1 cellular context compared by ENCODE assay signal in the genomic region with DNA sequence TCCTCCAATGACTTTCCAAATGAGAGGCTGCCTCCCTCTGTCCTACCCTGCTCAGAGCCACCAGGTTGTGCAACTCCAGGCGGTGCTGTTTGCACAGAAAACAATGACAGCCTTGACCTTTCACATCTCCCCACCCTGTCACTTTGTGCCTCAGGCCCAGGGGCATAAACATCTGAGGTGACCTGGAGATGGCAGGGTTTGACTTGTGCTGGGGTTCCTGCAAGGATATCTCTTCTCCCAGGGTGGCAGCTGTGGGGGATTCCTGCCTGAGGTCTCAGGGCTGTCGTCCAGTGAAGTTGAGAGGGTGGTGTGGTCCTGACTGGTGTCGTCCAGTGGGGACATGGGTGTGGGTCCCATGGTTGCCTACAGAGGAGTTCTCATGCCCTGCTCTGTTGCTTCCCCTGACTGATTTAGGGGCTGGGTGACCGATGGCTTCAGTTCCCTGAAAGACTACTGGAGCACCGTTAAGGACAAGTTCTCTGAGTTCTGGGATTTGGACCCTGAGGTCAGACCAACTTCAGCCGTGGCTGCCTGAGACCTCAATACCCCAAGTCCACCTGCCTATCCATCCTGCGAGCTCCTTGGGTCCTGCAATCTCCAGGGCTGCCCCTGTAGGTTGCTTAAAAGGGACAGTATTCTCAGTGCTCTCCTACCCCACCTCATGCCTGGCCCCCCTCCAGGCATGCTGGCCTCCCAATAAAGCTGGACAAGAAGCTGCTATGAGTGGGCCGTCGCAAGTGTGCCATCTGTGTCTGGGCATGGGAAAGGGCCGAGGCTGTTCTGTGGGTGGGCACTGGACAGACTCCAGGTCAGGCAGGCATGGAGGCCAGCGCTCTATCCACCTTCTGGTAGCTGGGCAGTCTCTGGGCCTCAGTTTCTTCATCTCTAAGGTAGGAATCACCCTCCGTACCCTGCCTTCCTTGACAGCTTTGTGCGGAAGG.
A peak's percentile ranks its signal among the peaks of the same experiment; 100 is the strongest.
TF ChIP-seq lines count a peak whose summit lies in the region.

No MANE protein-coding gene starts in this region.

TF ChIP-seq in HepG2, 621 proteins besides CTCF, POLR2A, EP300 and RAD21 (continued from another document):
- no peak for TF ChIP-seq ZBTB3 (CRISPR knock-in tag; IDR thresholded peaks at IDR 0.05; ENCODE audit: borderline replicate concordance, low read depth)
- TF ChIP-seq, protein P1, sequence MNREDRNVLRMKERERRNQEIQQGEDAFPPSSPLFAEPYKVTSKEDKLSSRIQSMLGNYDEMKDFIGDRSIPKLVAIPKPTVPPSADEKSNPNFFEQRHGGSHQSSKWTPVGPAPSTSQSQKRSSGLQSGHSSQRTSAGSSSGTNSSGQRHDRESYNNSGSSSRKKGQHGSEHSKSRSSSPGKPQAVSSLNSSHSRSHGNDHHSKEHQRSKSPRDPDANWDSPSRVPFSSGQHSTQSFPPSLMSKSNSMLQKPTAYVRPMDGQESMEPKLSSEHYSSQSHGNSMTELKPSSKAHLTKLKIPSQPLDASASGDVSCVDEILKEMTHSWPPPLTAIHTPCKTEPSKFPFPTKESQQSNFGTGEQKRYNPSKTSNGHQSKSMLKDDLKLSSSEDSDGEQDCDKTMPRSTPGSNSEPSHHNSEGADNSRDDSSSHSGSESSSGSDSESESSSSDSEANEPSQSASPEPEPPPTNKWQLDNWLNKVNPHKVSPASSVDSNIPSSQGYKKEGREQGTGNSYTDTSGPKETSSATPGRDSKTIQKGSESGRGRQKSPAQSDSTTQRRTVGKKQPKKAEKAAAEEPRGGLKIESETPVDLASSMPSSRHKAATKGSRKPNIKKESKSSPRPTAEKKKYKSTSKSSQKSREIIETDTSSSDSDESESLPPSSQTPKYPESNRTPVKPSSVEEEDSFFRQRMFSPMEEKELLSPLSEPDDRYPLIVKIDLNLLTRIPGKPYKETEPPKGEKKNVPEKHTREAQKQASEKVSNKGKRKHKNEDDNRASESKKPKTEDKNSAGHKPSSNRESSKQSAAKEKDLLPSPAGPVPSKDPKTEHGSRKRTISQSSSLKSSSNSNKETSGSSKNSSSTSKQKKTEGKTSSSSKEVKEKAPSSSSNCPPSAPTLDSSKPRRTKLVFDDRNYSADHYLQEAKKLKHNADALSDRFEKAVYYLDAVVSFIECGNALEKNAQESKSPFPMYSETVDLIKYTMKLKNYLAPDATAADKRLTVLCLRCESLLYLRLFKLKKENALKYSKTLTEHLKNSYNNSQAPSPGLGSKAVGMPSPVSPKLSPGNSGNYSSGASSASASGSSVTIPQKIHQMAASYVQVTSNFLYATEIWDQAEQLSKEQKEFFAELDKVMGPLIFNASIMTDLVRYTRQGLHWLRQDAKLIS (CRISPR knock-in tag; IDR thresholded peaks at IDR 0.05): peak; percentile 85
- TF ChIP-seq, protein P2, sequence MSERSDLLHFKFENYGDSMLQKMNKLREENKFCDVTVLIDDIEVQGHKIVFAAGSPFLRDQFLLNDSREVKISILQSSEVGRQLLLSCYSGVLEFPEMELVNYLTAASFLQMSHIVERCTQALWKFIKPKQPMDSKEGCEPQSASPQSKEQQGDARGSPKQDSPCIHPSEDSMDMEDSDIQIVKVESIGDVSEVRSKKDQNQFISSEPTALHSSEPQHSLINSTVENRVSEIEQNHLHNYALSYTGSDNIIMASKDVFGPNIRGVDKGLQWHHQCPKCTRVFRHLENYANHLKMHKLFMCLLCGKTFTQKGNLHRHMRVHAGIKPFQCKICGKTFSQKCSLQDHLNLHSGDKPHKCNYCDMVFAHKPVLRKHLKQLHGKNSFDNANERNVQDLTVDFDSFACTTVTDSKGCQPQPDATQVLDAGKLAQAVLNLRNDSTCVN (CRISPR knock-in tag; IDR thresholded peaks at IDR 0.05; ENCODE audit: borderline replicate concordance): peak; percentile 88
- peak; percentile 91 for TF ChIP-seq MTA1 (CRISPR knock-in tag; IDR thresholded peaks at IDR 0.05; ENCODE audit: borderline replicate concordance)
- TF ChIP-seq MLLT10 (CRISPR knock-in tag; IDR thresholded peaks at IDR 0.05): 0 out of 2 replicates have a peak, but pooled peaks have one; percentile 51
- TF ChIP-seq CAMTA2 (CRISPR knock-in tag; IDR thresholded peaks at IDR 0.05; ENCODE audit: borderline replicate concordance): no peak
- TF ChIP-seq ZFP41 (CRISPR knock-in tag; IDR thresholded peaks at IDR 0.05; ENCODE audit: borderline replicate concordance): 0 out of 2 replicates have a peak, but pooled peaks have one; percentile 65
- TF ChIP-seq, protein P3, sequence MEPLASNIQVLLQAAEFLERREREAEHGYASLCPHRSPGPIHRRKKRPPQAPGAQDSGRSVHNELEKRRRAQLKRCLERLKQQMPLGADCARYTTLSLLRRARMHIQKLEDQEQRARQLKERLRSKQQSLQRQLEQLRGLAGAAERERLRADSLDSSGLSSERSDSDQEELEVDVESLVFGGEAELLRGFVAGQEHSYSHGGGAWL (CRISPR knock-in tag; IDR thresholded peaks at IDR 0.05): no peak; the same call in 1 of the 2 replicates
- TF ChIP-seq SRSF9 (IDR thresholded peaks at IDR 0.05; ENCODE audit: borderline replicate concordance, insufficient read depth, low read depth, low read length, poor library complexity, severe bottlenecking): no peak
- peak; percentile 89; the same call in 1 of the 2 replicates for TF ChIP-seq ZSCAN21 (CRISPR knock-in tag; IDR thresholded peaks at IDR 0.05; ENCODE audit: borderline replicate concordance)
- TF ChIP-seq ATF1 (CRISPR knock-in tag; IDR thresholded peaks at IDR 0.05): no peak
- no peak for TF ChIP-seq ATM (IDR thresholded peaks at IDR 0.05; ENCODE audit: borderline replicate concordance)
- peak; percentile 80; the same call in 1 of the 2 replicates for TF ChIP-seq ZFP90 (CRISPR knock-in tag; IDR thresholded peaks at IDR 0.05; ENCODE audit: borderline replicate concordance)
- TF ChIP-seq, protein P4, sequence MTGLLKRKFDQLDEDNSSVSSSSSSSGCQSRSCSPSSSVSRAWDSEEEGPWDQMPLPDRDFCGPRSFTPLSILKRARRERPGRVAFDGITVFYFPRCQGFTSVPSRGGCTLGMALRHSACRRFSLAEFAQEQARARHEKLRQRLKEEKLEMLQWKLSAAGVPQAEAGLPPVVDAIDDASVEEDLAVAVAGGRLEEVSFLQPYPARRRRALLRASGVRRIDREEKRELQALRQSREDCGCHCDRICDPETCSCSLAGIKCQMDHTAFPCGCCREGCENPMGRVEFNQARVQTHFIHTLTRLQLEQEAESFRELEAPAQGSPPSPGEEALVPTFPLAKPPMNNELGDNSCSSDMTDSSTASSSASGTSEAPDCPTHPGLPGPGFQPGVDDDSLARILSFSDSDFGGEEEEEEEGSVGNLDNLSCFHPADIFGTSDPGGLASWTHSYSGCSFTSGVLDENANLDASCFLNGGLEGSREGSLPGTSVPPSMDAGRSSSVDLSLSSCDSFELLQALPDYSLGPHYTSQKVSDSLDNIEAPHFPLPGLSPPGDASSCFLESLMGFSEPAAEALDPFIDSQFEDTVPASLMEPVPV (CRISPR knock-in tag; IDR thresholded peaks at IDR 0.05): no peak
- no peak; the same call in 1 of the 2 replicates for TF ChIP-seq FOXC1 (CRISPR knock-in tag; IDR thresholded peaks at IDR 0.05; ENCODE audit: borderline replicate concordance)
- TF ChIP-seq, protein P5, sequence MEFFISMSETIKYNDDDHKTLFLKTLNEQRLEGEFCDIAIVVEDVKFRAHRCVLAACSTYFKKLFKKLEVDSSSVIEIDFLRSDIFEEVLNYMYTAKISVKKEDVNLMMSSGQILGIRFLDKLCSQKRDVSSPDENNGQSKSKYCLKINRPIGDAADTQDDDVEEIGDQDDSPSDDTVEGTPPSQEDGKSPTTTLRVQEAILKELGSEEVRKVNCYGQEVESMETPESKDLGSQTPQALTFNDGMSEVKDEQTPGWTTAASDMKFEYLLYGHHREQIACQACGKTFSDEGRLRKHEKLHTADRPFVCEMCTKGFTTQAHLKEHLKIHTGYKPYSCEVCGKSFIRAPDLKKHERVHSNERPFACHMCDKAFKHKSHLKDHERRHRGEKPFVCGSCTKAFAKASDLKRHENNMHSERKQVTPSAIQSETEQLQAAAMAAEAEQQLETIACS (CRISPR knock-in tag; IDR thresholded peaks at IDR 0.05): peak; percentile 23; the same call in 1 of the 2 replicates
- TF ChIP-seq KDM2A (CRISPR knock-in tag; IDR thresholded peaks at IDR 0.05; ENCODE audit: borderline replicate concordance, low read depth): peak; percentile 80
- no peak for TF ChIP-seq PCBP1 (IDR thresholded peaks at IDR 0.05; ENCODE audit: borderline replicate concordance, low read depth, low read length)
- no peak; the same call in 1 of the 2 replicates for TF ChIP-seq SAFB2 (CRISPR knock-in tag; IDR thresholded peaks at IDR 0.05; ENCODE audit: borderline replicate concordance, low read depth)
- no peak for TF ChIP-seq ZFYVE20 (CRISPR knock-in tag; IDR thresholded peaks at IDR 0.05; ENCODE audit: borderline replicate concordance, low read depth)
